In genomic region chr19:2721570-2722540, GRCh38 we compare ENCODE assay signal across 1 cellular context.
TF ChIP-seq lines count a peak whose summit lies in the region.

No MANE protein-coding gene starts in this region.

TF ChIP-seq in endothelial cell of umbilical vein, 7 proteins besides CTCF, POLR2A, EP300 and RAD21:
- peak; percentile 95 for TF ChIP-seq EZH2 (IDR thresholded peaks at IDR 0.05; ENCODE audit: borderline replicate concordance, low read depth, low read length, severe bottlenecking)
- TF ChIP-seq, protein P1, sequence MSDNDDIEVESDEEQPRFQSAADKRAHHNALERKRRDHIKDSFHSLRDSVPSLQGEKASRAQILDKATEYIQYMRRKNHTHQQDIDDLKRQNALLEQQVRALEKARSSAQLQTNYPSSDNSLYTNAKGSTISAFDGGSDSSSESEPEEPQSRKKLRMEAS (IDR thresholded peaks at IDR 0.05; ENCODE audit: insufficient read depth, insufficient read length), result no peak
TF ChIP-seq in endothelial cell of umbilical vein: peak in this region for 1.
